ENCODE assay signal across 3 cellular contexts in genomic region chr19:34665275-34665674, GRCh38. TPM values are rescaled to one million over a fixed set of nuclear protein-coding genes. Genes with fewer than 3 reads are reported as not detected.
"Had no signal": no experiment of that assay in that cellular context is flagged by ENCODE, and none has a peak within 500 bp of the region (broad histone marks: within the 10 kb centered on the region; RNA-seq: fewer than 3 reads in every experiment).

No MANE protein-coding gene starts in this region.

RNA-seq across cellular contexts. Expression of gene SCGB2B2, which starts 11.7 kb away (rescaled TPM):
- total RNA-seq: dermis blood vessel endothelial cell, epithelial cell of proximal tubule, left ventricle myocardium inferior had no signal
